In the genomic region with DNA sequence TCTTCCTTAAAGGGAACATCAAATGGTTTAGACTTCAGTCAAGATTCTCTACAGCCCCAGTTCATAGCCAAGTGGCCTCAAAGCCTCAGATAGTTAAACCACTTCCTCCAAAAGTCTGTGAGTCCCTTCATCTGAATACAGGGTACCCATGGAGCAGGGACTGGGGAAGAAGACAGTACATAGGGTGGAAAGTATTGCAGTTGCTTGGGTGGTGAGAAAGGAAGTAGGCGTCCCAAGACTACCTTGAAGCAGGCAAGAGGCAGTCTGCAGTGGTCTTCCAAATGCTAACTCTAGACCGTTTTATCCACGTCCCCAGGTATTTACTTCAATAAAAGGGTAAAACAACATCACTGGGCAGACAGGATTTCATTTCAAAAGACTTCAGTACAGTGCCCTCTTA, we compare ENCODE assay signal across 8 cellular contexts. TPM values are rescaled to one million over a fixed set of nuclear protein-coding genes. Genes with fewer than 3 reads are reported as not detected.
DNase-seq lines count a peak whose midpoint lies in the region; FAIRE-seq and TF ChIP-seq lines count a peak whose summit lies in the region.

No MANE protein-coding gene starts in this region.

- peaks cover 12% of the 10 kb centered on the region for H3K36me3 Mint-ChIP-seq in T-helper 2 cell treated with Interferon-gamma antibody and Interleukin-4, amounts not matched to agents 5 μg/mL and 100 μg/mL, for 36 hours (ENCODE audit: low read depth)

- peak overlapping the region; percentile 44 for H3K4me2 ChIP-seq in endothelial cell of umbilical vein (ENCODE audit: insufficient read depth, low read length)

- H2AFZ ChIP-seq in endothelial cell of umbilical vein (ENCODE audit: low read depth, low read length) = no peak overlapping the region

- H3K36me3 ChIP-seq in endothelial cell of umbilical vein (ENCODE audit: control insufficient read depth in 2 of 2, extremely low read depth in 1 of 2, insufficient read depth in 2 of 2, low read length in 2 of 2) = no peaks in the 10 kb centered on the region
- H3K36me3 ChIP-seq in rectal smooth muscle tissue (ENCODE audit: control insufficient read depth, insufficient read depth, low read length) = no peaks in the 10 kb centered on the region

- no peaks in the 10 kb centered on the region for H3K9me3 Mint-ChIP-seq in T-helper 2 cell treated with Interferon-gamma antibody and Interleukin-4, amounts not matched to agents 5 μg/mL and 100 μg/mL, for 36 hours

- H3K9me1 ChIP-seq in endothelial cell of umbilical vein (replicated peaks; ENCODE audit: control insufficient read depth, extremely low read depth, insufficient read depth, low read length) = no peaks in the 10 kb centered on the region

- peaks cover 62% of the 10 kb centered on the region for H3K79me2 ChIP-seq in endothelial cell of umbilical vein (ENCODE audit: control insufficient read depth, insufficient read depth, low read length)

- CTCF ChIA-PET in endothelial cell of umbilical vein (lab: Charles Lee) = no interaction called here

- H3K27ac ChIP-seq in endothelial cell of umbilical vein (ENCODE audit: insufficient read depth, low read depth, low read length) = peak overlapping the region; percentile 26
- no peak overlapping the region for H3K27ac ChIP-seq in rectal smooth muscle tissue (ENCODE audit: low read depth, low read length)

- no peak for FAIRE-seq in endothelial cell of umbilical vein (lab: Jason Lieb, UNC)

- H3K9ac ChIP-seq in endothelial cell of umbilical vein (replicated peaks; ENCODE audit: extremely low read depth, insufficient read depth, low read length) (peak overlapping the region; percentile 47), rectal smooth muscle tissue (ENCODE audit: low read length) (no peak overlapping the region)

- intact Hi-C loops in endothelial cell of umbilical vein (cut with micrococcal nuclease) = loop anchor here (2.0 to 5.0 kb wide), 3 partner anchors 46 to 389 kb away; a partner anchor contains a TSS

- peak; percentile 48 for DNase-seq in activated T-cell treated with anti-CD3 and anti-CD28 coated beads for 24 hours (ENCODE audit: low read depth)
- no peak for DNase-seq in activated T-cell treated with anti-CD3 and anti-CD28 coated beads, Interleukin-2, amount 50 U/mL, for 1 hour
- peak; percentile 70 for DNase-seq in T-helper 2 cell treated with Interferon-gamma antibody and Interleukin-4, amounts not matched to agents 5 μg/mL and 100 μg/mL, for 36 hours (ENCODE audit: low spot score)
- DNase-seq in endothelial cell of umbilical vein (ENCODE audit: low read depth, low spot score) = peak; percentile 45
- no peak for DNase-seq in SHP77 treated with DMSO at 0.1 percent for 48 hours (lab: John Stamatoyannopoulos, UW)
- no peak for DNase-seq in NCI-H187 (lab: John Stamatoyannopoulos, UW)
- DNase-seq in cerebellar nuclear complex (lab: John Stamatoyannopoulos, UW) = no peak

- dilution Hi-C loops in endothelial cell of umbilical vein (cut with MboI; ENCODE audit: extremely low pct_ligation_motif_present, low sequenced_read_pairs) = no loop called here

- H4K20me1 ChIP-seq in endothelial cell of umbilical vein (replicated peaks; ENCODE audit: control insufficient read depth, extremely low read depth, insufficient read depth, low read length) = peaks cover 9% of the 10 kb centered on the region

- TF ChIP-seq POLR2A in endothelial cell of umbilical vein (IDR thresholded peaks at IDR 0.05; ENCODE audit: low read depth, low read length) = no peak

- no peaks in the 10 kb centered on the region for H3K9me3 ChIP-seq in endothelial cell of umbilical vein (replicated peaks; ENCODE audit: control insufficient read depth, insufficient read depth, low read length)

- H3K27me3 ChIP-seq in endothelial cell of umbilical vein (ENCODE audit: control insufficient read depth in 2 of 2, insufficient read depth in 2 of 2, low read length in 2 of 2) (no peaks in the 10 kb centered on the region), rectal smooth muscle tissue (ENCODE audit: control insufficient read depth, insufficient read depth, low read length) (no peaks in the 10 kb centered on the region)

- peak overlapping the region; percentile 92 for H3K27ac Mint-ChIP-seq in T-helper 2 cell treated with Interferon-gamma antibody and Interleukin-4, amounts not matched to agents 5 μg/mL and 100 μg/mL, for 36 hours

- POLR2A ChIA-PET in endothelial cell of umbilical vein (lab: Charles Lee) = no interaction called here

- H3K4me1 ChIP-seq in endothelial cell of umbilical vein (ENCODE audit: control insufficient read depth, extremely low read depth, insufficient read depth, low read length) = peaks cover 30% of the 10 kb centered on the region
- no peaks in the 10 kb centered on the region for H3K4me1 ChIP-seq in rectal smooth muscle tissue (ENCODE audit: control insufficient read depth, insufficient read depth, low read length)

- H3K4me1 Mint-ChIP-seq in T-helper 2 cell treated with Interferon-gamma antibody and Interleukin-4, amounts not matched to agents 5 μg/mL and 100 μg/mL, for 36 hours (ENCODE audit: low read depth) = peaks cover 48% of the 10 kb centered on the region

- H3K4me3 Mint-ChIP-seq in T-helper 2 cell treated with Interferon-gamma antibody and Interleukin-4, amounts not matched to agents 5 μg/mL and 100 μg/mL, for 36 hours = peak overlapping the region; percentile 95

- peak overlapping the region in 2 of 3 experiments; percentile 66 to 96 for H3K4me3 ChIP-seq in endothelial cell of umbilical vein (replicated peaks in 1 of 3; ENCODE audit: insufficient read depth in 1 of 3, low read depth in 1 of 3, low read length in 3 of 3)
- peak overlapping the region; percentile 22 for H3K4me3 ChIP-seq in rectal smooth muscle tissue (ENCODE audit: low read length)

- TF ChIP-seq CTCF in endothelial cell of umbilical vein (IDR thresholded peaks at IDR 0.05; ENCODE audit: extremely low read depth in 1 of 2, insufficient read depth in 1 of 2, low read depth in 1 of 2, low read length in 2 of 2) = no peak

- BruUV-seq in endothelial cell of umbilical vein (replicated peaks; lab: Mats Ljungman, UMichigan) = no TSS peak

- H3K27me3 Mint-ChIP-seq in T-helper 2 cell treated with Interferon-gamma antibody and Interleukin-4, amounts not matched to agents 5 μg/mL and 100 μg/mL, for 36 hours (ENCODE audit: low read depth) = no peaks in the 10 kb centered on the region

TF ChIP-seq in endothelial cell of umbilical vein, 7 proteins besides CTCF, POLR2A, EP300 and RAD21:
- TF ChIP-seq GATA2 (IDR thresholded peaks at IDR 0.05; ENCODE audit: insufficient read depth, insufficient read length, low read depth, low read length) = no peak
- no peak for TF ChIP-seq EZH2 (IDR thresholded peaks at IDR 0.05; ENCODE audit: borderline replicate concordance, low read depth, low read length, severe bottlenecking)
- TF ChIP-seq, protein P1, sequence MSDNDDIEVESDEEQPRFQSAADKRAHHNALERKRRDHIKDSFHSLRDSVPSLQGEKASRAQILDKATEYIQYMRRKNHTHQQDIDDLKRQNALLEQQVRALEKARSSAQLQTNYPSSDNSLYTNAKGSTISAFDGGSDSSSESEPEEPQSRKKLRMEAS (IDR thresholded peaks at IDR 0.05; ENCODE audit: insufficient read depth, insufficient read length) = no peak
- TF ChIP-seq MYC (IDR thresholded peaks at IDR 0.05; ENCODE audit: low read depth, low read length) = no peak
- TF ChIP-seq POLR2AphosphoS5 (IDR thresholded peaks at IDR 0.05; ENCODE audit: insufficient read depth, low read depth, low read length) = no peak
- TF ChIP-seq JUN (IDR thresholded peaks at IDR 0.05; ENCODE audit: borderline replicate concordance, insufficient read depth, insufficient read length, low read depth) = no peak
- no peak for TF ChIP-seq FOS (IDR thresholded peaks at IDR 0.05; ENCODE audit: borderline replicate concordance, insufficient read depth, low read length)

RNA-seq across cellular contexts. Expression of a gene that starts 2.0 kb away (rescaled TPM):
- 143 and 151 TPM in 2 replicates for total RNA-seq in endothelial cell of umbilical vein
- polyA plus RNA-seq in endothelial cell of umbilical vein = 59.2 and 69.0 TPM in 2 replicates
- polyA plus RNA-seq in endothelial cell of umbilical vein (2011; cell fraction: cytosol; rRNA removed) = 64.4 and 72.7 TPM in 2 replicates
- polyA plus RNA-seq in endothelial cell of umbilical vein (2011; cell fraction: nucleus; rRNA removed) = 171 and 177 TPM in 2 replicates
- polyA plus RNA-seq in endothelial cell of umbilical vein (2012) = 88.2 and 93.3 TPM in 2 replicates
- 96.4 and 114 TPM in 2 replicates for polyA minus RNA-seq in endothelial cell of umbilical vein
- polyA minus RNA-seq in endothelial cell of umbilical vein (2011; cell fraction: cytosol; rRNA and poly(A)+ RNA removed) = 35.5 TPM
- 131 and 165 TPM in 2 replicates for polyA minus RNA-seq in endothelial cell of umbilical vein (2011; cell fraction: nucleus; rRNA and poly(A)+ RNA removed)

Comparison
In these comparisons a context has a peak if more than half of its experiments do, and no peak if none do; other contexts are left out.
1. DNase-seq: peak in activated T-cell treated with anti-CD3 and anti-CD28 coated beads for 24 hours (single experiment), T-helper 2 cell treated with Interferon-gamma antibody and Interleukin-4, amounts not matched to agents 5 μg/mL and 100 μg/mL, for 36 hours (single experiment) and endothelial cell of umbilical vein (single experiment); none in activated T-cell treated with anti-CD3 and anti-CD28 coated beads, Interleukin-2, amount 50 U/mL, for 1 hour (single experiment), SHP77 treated with DMSO at 0.1 percent for 48 hours (single experiment), NCI-H187 (0 of 2) and cerebellar nuclear complex (0 of 2).